In genomic region chr3:12588039-12588673, GRCh38 we compare ENCODE assay signal across 20 cellular contexts. TPM values are rescaled to one million over a fixed set of nuclear protein-coding genes. Genes with fewer than 3 reads are reported as not detected.
DNase-seq lines count a peak whose midpoint lies in the region; ATAC-seq and TF ChIP-seq lines count a peak whose summit lies in the region.
"Had no signal": no experiment of that assay in that cellular context is flagged by ENCODE, and none has a peak within 500 bp of the region (broad histone marks: within the 10 kb centered on the region; RNA-seq: fewer than 3 reads in every experiment).

No MANE protein-coding gene starts in this region.

- H3K4me1 Mint-ChIP-seq in HFFc6 (ENCODE audit: low read depth) (peaks cover 25% of the 10 kb centered on the region), T-helper 17 cell (peaks cover 2% of the 10 kb centered on the region)

- no peak overlapping the region for H3K27ac ChIP-seq in uterus
- H3K27ac ChIP-seq: brain microvascular endothelial cell, ovary, PC-9 had no signal

- no peaks in the 10 kb centered on the region for H3K9me3 Mint-ChIP-seq in HFFc6

- POLR2A ChIA-PET in GM10248 (lab: Yijun Ruan, JAX), result no interaction called here

- H3K27me3 Mint-ChIP-seq in HFFc6 (ENCODE audit: insufficient read depth) (peaks cover 4% of the 10 kb centered on the region), T-helper 17 cell (no peaks in the 10 kb centered on the region)

- no peaks in the 10 kb centered on the region for H3K4me1 ChIP-seq in uterus
- H3K4me1 ChIP-seq: Caco-2 had no signal

- H3K4me3 Mint-ChIP-seq in HFFc6 (no peak overlapping the region), T-helper 17 cell (no peak overlapping the region)

- peak overlapping the region; percentile 67 for H3K27ac Mint-ChIP-seq in HFFc6
- peak overlapping the region; percentile 37 for H3K27ac Mint-ChIP-seq in T-helper 17 cell

- H3K36me3 Mint-ChIP-seq in HFFc6 (ENCODE audit: low read depth) (peaks cover 54% of the 10 kb centered on the region), T-helper 17 cell (ENCODE audit: low read depth) (peaks cover 4% of the 10 kb centered on the region)

- H3K36me3 ChIP-seq in uterus, result no peaks in the 10 kb centered on the region
- H3K36me3 ChIP-seq: ovary had no signal

- intact Hi-C loops in uterus (cut with DNase I; ENCODE audit: low total_unique reads), result no loop called here
- intact Hi-C loops in posterior cingulate gyrus (cut with DNase I), result no loop called here

- TF ChIP-seq CTCF in HFFc6 (IDR thresholded peaks at IDR 0.05) (no peak), fibroblast of the aortic adventitia (IDR thresholded peaks at IDR 0.05; ENCODE audit: insufficient read depth, low read length) (no peak), uterus (IDR thresholded peaks at IDR 0.05) (no peak), GM10248 (IDR thresholded peaks at IDR 0.05; ENCODE audit: control extremely low read depth, extremely low read depth, low read depth, missing control alignments) (no peak)

- DNase-seq in EL (peak; percentile 61), HFFc6 (peak; percentile 50), T-helper 17 cell (no peak), fibroblast of the aortic adventitia (ENCODE audit: low read depth) (peak; percentile 28), pons (ENCODE audit: low spot score) (no peak), uterus (no peak), GM10248 (ENCODE audit: extremely low spot score) (no peak), posterior cingulate gyrus (no peak)
- DNase-seq: activated CD4-positive, alpha-beta T cell treated with anti-CD3 and anti-CD28 coated beads, Interleukin-2, amount 50 U/mL, for 4 hours; activated naive CD4-positive, alpha-beta T cell treated with anti-CD3 and anti-CD28 coated beads, Interleukin-2, amount 50 U/mL, for 16 hours; activated T-cell treated with anti-CD3 and anti-CD28 coated beads for 4 hours; brain microvascular endothelial cell; Caco-2; effector CD4-positive, alpha-beta T cell; left ventricle myocardium superior; NCI-H2081; ovary; PC-9 had no signal

- H3K4me3 ChIP-seq in fibroblast of the aortic adventitia (ENCODE audit: low read depth, low read length) (no peak overlapping the region), uterus (no peak overlapping the region)
- H3K4me3 ChIP-seq: ovary, PC-9 had no signal

- no peak for TF ChIP-seq POLR2A in uterus (IDR thresholded peaks at IDR 0.05)

- H3K27me3 ChIP-seq in uterus, result no peaks in the 10 kb centered on the region
- H3K27me3 ChIP-seq: brain microvascular endothelial cell, ovary had no signal

- H3K9me3 ChIP-seq in T-helper 17 cell (ENCODE audit: control insufficient read depth, low read length, poor library complexity, severe bottlenecking) (no peaks in the 10 kb centered on the region), uterus (no peaks in the 10 kb centered on the region)
- H3K9me3 ChIP-seq: Caco-2, ovary had no signal

- CTCF ChIA-PET in GM10248 (lab: Yijun Ruan, JAX), result interaction anchor here (1.1 kb wide), 1 partner anchor 407 kb away, joined by 3 read pairs; no protein-coding TSS in a partner anchor

- no peak for ATAC-seq in T-helper 17 cell

RNA-seq across cellular contexts. Expression of gene MKRN2, which starts 31.3 kb away (rescaled TPM):
- total RNA-seq in HFFc6 (2021; fragmentation: NEBNext Ultra II Directional; extraction: Animal tissue kit (Norgen Biotek cat#: 25700)), result 10 to 100 TPM; 31.0 to 35.8 (median 34.8) TPM
- total RNA-seq in T-helper 17 cell, result 10 to 100 TPM; 21.9 to 23.9 TPM
- total RNA-seq in fibroblast of the aortic adventitia (ENCODE audit: low replicate concordance), result 28.8 and 41.4 TPM in 2 replicates
- total RNA-seq in uterus, result 10 to 100 TPM; 17.6 to 59.5 (median 38.1) TPM

RNA-seq across cellular contexts. Expression of gene MKRN2OS, which starts 42.9 kb away (rescaled TPM):
- total RNA-seq in HFFc6 (2021; fragmentation: NEBNext Ultra II Directional; extraction: Animal tissue kit (Norgen Biotek cat#: 25700)), result not detected
- total RNA-seq in T-helper 17 cell, result not detected
- total RNA-seq in fibroblast of the aortic adventitia (ENCODE audit: low replicate concordance), result not detected in 2 replicates
- total RNA-seq in uterus, result not detected
- total RNA-seq: fibroblast of villous mesenchyme, left ventricle myocardium superior, temporal lobe had no signal

Comparison
In these comparisons a context has a peak if more than half of its experiments do, and no peak if none do; other contexts are left out.
1. DNase-seq: peak in EL (single experiment), HFFc6 (single experiment) and fibroblast of the aortic adventitia (single experiment); none in T-helper 17 cell (0 of 3), pons (single experiment), uterus (0 of 2), GM10248 (single experiment) and posterior cingulate gyrus (0 of 10).